ENCODE assay signal across 12 cellular contexts in the genomic region with DNA sequence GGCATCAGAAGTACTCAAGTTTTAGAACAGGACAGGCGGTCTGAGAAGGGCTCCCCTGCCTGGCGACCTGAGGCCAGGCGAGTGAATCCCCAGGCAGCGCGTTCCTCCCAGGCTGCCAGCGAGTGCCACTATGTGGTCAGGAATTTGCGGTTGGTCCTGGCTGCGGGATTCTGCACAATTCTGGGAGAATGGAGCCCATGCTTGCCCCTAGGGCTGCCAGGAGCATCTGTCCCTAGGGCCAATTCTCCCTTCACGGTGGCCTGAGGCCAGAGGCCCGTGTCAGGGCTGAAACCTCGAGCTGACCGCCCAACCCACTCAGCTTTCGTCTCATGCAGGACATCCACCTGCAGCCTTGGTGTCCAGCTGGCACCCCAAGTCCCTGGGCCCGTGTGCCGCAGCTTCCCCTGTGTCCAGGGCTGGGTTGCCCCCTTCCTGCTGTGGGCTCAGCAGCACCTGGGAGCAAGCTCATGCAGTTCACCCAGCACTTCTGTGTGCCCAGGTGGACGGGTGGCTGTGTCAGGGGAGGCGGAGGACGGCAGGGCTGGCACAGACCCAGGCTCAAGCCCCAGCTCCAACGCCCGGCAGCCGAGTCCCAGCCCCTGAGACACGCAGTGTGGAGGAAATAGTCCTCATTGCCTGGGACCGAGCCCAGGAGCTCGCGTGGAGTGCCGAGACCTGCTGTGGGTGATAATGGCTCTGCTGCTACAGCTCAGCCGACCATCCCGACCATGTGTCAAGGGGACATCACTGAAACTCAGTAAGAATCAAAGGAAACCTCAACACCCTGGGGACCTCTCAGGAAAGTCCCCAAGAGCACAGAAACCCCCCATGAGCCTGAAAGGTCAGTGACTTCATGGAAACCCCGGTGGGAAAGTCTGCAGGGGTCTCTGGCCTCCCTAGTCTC. TPM values are rescaled to one million over a fixed set of nuclear protein-coding genes. Genes with fewer than 3 reads are reported as not detected.
DNase-seq lines count a peak whose midpoint lies in the region; ATAC-seq, FAIRE-seq and TF ChIP-seq lines count a peak whose summit lies in the region.
"Had no signal": no experiment of that assay in that cellular context is flagged by ENCODE, and none has a peak within 500 bp of the region (broad histone marks: within the 10 kb centered on the region; RNA-seq: fewer than 3 reads in every experiment).

No MANE protein-coding gene starts in this region.

- FAIRE-seq in HTR-8/SVneo (lab: Jason Lieb, UNC) = no peak

- peak; percentile 56 for ATAC-seq in HG02840 (IDR thresholded peaks at IDR 0.05; ENCODE audit: low FRiP score, unreplicated experiment)
- ATAC-seq in esophagus mucosa = no peak

- no peak for TF ChIP-seq CTCF in GM12864 (IDR thresholded peaks at IDR 0.05; ENCODE audit: low read depth, low read length, missing control alignments)

- H3K4me3 ChIP-seq in GM12864 (ENCODE audit: low read depth, low read length) = peak overlapping the region; percentile 31
- H3K4me3 ChIP-seq: transverse colon had no signal

- no peak for DNase-seq in GM12864 (ENCODE audit: low read depth)
- DNase-seq in GM19238 (ENCODE audit: insufficient read length, low spot score) = peak; percentile 85
- peak; percentile 96 for DNase-seq in NAMALWA (ENCODE audit: low spot score)
- no peak for DNase-seq in NCI-H146 treated with DMSO at 0.1 percent for 48 hours (lab: John Stamatoyannopoulos, UW; ENCODE audit: unreplicated experiment)
- no peak for DNase-seq in HTR-8/SVneo (ENCODE audit: insufficient read length, low spot score)
- DNase-seq in AML-193 (lab: John Stamatoyannopoulos, UW) = no peak
- DNase-seq: COR-L47, NCI-H524, transverse colon had no signal

RNA-seq across cellular contexts. Expression of a gene that starts 39.1 kb away (rescaled TPM):
- 15.0 TPM for total RNA-seq in esophagus mucosa

RNA-seq across cellular contexts. Expression of a gene that starts 39.4 kb away (rescaled TPM):
- 0.16 TPM for total RNA-seq in esophagus mucosa
- total RNA-seq: lung microvascular endothelial cell, transverse colon had no signal

Comparison
In these comparisons a context has a peak if more than half of its experiments do, and no peak if none do; other contexts are left out.
1. DNase-seq: peak in GM19238 (single experiment) and NAMALWA (single experiment); none in GM12864 (single experiment), NCI-H146 treated with DMSO at 0.1 percent for 48 hours (single experiment), HTR-8/SVneo (single experiment) and AML-193 (0 of 2).